Comparison of ENCODE assay signal across 11 cellular contexts in genomic region chr2:170180031-170180566, GRCh38. TPM values are rescaled to one million over a fixed set of nuclear protein-coding genes. Genes with fewer than 3 reads are reported as not detected.
DNase-seq lines count a peak whose midpoint lies in the region; ATAC-seq and TF ChIP-seq lines count a peak whose summit lies in the region.
"Had no signal": no experiment of that assay in that cellular context is flagged by ENCODE, and none has a peak within 500 bp of the region (broad histone marks: within the 10 kb centered on the region; RNA-seq: fewer than 3 reads in every experiment).

No MANE protein-coding gene starts in this region.

- peaks cover 0 to 2% (median 0%) of the 10 kb centered on the region in 8 donors for H3K9me3 Mint-ChIP-seq in CD4-positive, alpha-beta memory T cell

- H3K27me3 Mint-ChIP-seq in CD4-positive, alpha-beta memory T cell: peaks cover 0 to 2% of the 10 kb centered on the region in 2 donors

- no peak overlapping the region for H3K4me3 Mint-ChIP-seq in CD4-positive, alpha-beta memory T cell

- POLR2A ChIA-PET in RWPE1 (lab: Yijun Ruan, JAX; ENCODE audit: low non-redundant PET): no interaction called here
- POLR2A ChIA-PET in CD4-positive, alpha-beta memory T cell (lab: Charles Lee; ENCODE audit: partially characterized antibody): no interaction called here

- no peaks in the 10 kb centered on the region for H3K4me1 Mint-ChIP-seq in CD4-positive, alpha-beta memory T cell

- ATAC-seq in GM18517 (IDR thresholded peaks at IDR 0.05; ENCODE audit: unreplicated experiment): peak; percentile 80
- peak; percentile 72 for ATAC-seq in GM21619 (IDR thresholded peaks at IDR 0.05; ENCODE audit: unreplicated experiment)
- peak; percentile 60 for ATAC-seq in HG03439 (IDR thresholded peaks at IDR 0.05; ENCODE audit: unreplicated experiment)

- no peak for TF ChIP-seq CTCF in RWPE1 (conservative IDR thresholded peaks at IDR 0.05; ENCODE audit: low read depth)

- H3K4me3 ChIP-seq in CD4-positive, alpha-beta memory T cell (ENCODE audit: low read length in 2 of 2): no peak overlapping the region
- H3K4me3 ChIP-seq: lung had no signal

- no peaks in the 10 kb centered on the region for H3K36me3 ChIP-seq in CD4-positive, alpha-beta memory T cell (ENCODE audit: insufficient read depth, low read length)

- CTCF ChIA-PET in RWPE1 (lab: Yijun Ruan, JAX): no interaction called here
- CTCF ChIA-PET in CD4-positive, alpha-beta memory T cell (lab: Charles Lee; ENCODE audit: partially characterized antibody): no interaction called here

- no peaks in the 10 kb centered on the region for H3K9me3 ChIP-seq in CD4-positive, alpha-beta memory T cell (ENCODE audit: control insufficient read depth in 1 of 2, low read length in 2 of 2)

- no peak for DNase-seq in epithelial cell of prostate (ENCODE audit: low read depth, low spot score)
- DNase-seq in RWPE1 (ENCODE audit: low spot score): no peak
- no peak for DNase-seq in midbrain (lab: John Stamatoyannopoulos, UW)
- DNase-seq in activated CD4-positive, alpha-beta T cell treated with anti-CD3 and anti-CD28 coated beads, Interleukin-2, amount 50 U/mL, for 48 hours: no peak
- no peak for DNase-seq in CD4-positive, alpha-beta memory T cell
- DNase-seq: RPMI8226 had no signal

- no peaks in the 10 kb centered on the region for H3K4me1 ChIP-seq in CD4-positive, alpha-beta memory T cell (ENCODE audit: insufficient read depth, low read length)

- peak overlapping the region; percentile 46 for H3K27ac ChIP-seq in epithelial cell of prostate
- H3K27ac ChIP-seq in RWPE1: no peak overlapping the region
- H3K27ac ChIP-seq in CD4-positive, alpha-beta memory T cell (ENCODE audit: low read depth, low read length): no peak overlapping the region

- no peaks in the 10 kb centered on the region for H3K27me3 ChIP-seq in CD4-positive, alpha-beta memory T cell (ENCODE audit: insufficient read depth, low read length)

- intact Hi-C loops in CD4-positive, alpha-beta memory T cell (cut with micrococcal nuclease): no loop called here

- no peaks in the 10 kb centered on the region for H3K36me3 Mint-ChIP-seq in CD4-positive, alpha-beta memory T cell

- no peak overlapping the region for H3K27ac Mint-ChIP-seq in CD4-positive, alpha-beta memory T cell

RNA-seq across cellular contexts. Expression of gene MYO3B, which starts 2.2 kb away (rescaled TPM):
- total RNA-seq in CD4-positive, alpha-beta memory T cell: not detected
- polyA plus RNA-seq in CD4-positive, alpha-beta memory T cell: not detected
- total RNA-seq: HT-29 had no signal
